Comparison of ENCODE assay signal across 16 cellular contexts in the genomic region with DNA sequence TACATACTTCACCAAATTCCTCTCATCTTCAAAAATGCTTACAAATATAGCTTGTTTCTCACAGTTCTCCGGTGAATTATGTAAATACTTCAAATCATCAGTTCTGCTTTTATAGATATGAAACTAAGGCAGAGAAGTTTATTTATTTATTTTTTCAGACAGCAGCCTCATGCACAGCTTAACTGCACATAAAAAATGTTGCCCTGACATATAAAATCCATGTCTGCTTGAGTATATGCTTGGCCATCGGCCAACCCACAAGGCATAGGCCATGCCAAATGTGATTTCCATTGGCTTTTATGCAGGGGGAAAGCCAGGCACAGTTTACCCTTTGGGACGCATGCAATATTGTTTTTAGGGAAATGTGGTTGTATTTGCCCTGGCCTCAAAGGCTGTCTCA. TPM values are rescaled to one million over a fixed set of nuclear protein-coding genes. Genes with fewer than 3 reads are reported as not detected.
DNase-seq lines count a peak whose midpoint lies in the region; ATAC-seq and TF ChIP-seq lines count a peak whose summit lies in the region.
"Had no signal": no experiment of that assay in that cellular context is flagged by ENCODE, and none has a peak within 500 bp of the region (broad histone marks: within the 10 kb centered on the region; RNA-seq: fewer than 3 reads in every experiment).

No MANE protein-coding gene starts in this region.

- no peaks in the 10 kb centered on the region for H3K4me1 ChIP-seq in naive thymus-derived CD4-positive, alpha-beta T cell (ENCODE audit: control insufficient read depth in 2 of 2, insufficient read depth in 2 of 2, low read length in 2 of 2)
- no peaks in the 10 kb centered on the region for H3K4me1 ChIP-seq in Peyer's patch
- H3K4me1 ChIP-seq: gastrocnemius medialis had no signal

- POLR2A ChIA-PET in activated CD8-positive, alpha-beta T cell treated with anti-CD3 and anti-CD28 coated beads, Interleukin-2, amount 10 ng/mL, durations not matched to agents 7 days and 5 days (lab: Charles Lee), result no interaction called here
- POLR2A ChIA-PET in naive thymus-derived CD4-positive, alpha-beta T cell (lab: Charles Lee), result no interaction called here

- H3K27ac Mint-ChIP-seq in stimulated activated memory B cell treated with anti-CD40 and anti-IgM and Interleukin-4, amounts not matched to agents 10 μg/mL and 1 μg/mL and 100 μg/mL, for 72 hours, result no peak overlapping the region
- H3K27ac Mint-ChIP-seq in activated CD8-positive, alpha-beta T cell treated with anti-CD3 and anti-CD28 coated beads, Interleukin-2, amount 10 ng/mL, durations not matched to agents 7 days and 5 days, result no peak overlapping the region
- H3K27ac Mint-ChIP-seq in naive thymus-derived CD4-positive, alpha-beta T cell, result no peak overlapping the region
- H3K27ac Mint-ChIP-seq: activated CD8-positive, alpha-beta T cell treated with anti-CD3 and anti-CD28 coated beads for 36 hours; IgD-negative memory B cell; immature natural killer cell; stimulated activated naive CD8-positive, alpha-beta T cell treated with anti-CD3 and anti-CD28 coated beads, Interleukin-15, amount 100 ng/mL, for 72 hours had no signal

- ATAC-seq in stimulated activated memory B cell treated with anti-CD40 and anti-IgM and Interleukin-4, amounts not matched to agents 10 μg/mL and 1 μg/mL and 100 μg/mL, for 72 hours, result peak; percentile 27
- no peak for ATAC-seq in activated CD8-positive, alpha-beta T cell treated with anti-CD3 and anti-CD28 coated beads, Interleukin-2, amount 10 ng/mL, durations not matched to agents 7 days and 5 days
- ATAC-seq in naive thymus-derived CD4-positive, alpha-beta T cell, result no peak
- ATAC-seq: activated CD8-positive, alpha-beta T cell treated with anti-CD3 and anti-CD28 coated beads for 36 hours; gastrocnemius medialis; stimulated activated naive CD8-positive, alpha-beta T cell treated with anti-CD3 and anti-CD28 coated beads, Interleukin-15, amount 100 ng/mL, for 72 hours had no signal

- H3K4me1 Mint-ChIP-seq in stimulated activated memory B cell treated with anti-CD40 and anti-IgM and Interleukin-4, amounts not matched to agents 10 μg/mL and 1 μg/mL and 100 μg/mL, for 72 hours, result peaks cover 12% of the 10 kb centered on the region
- H3K4me1 Mint-ChIP-seq in activated CD8-positive, alpha-beta T cell treated with anti-CD3 and anti-CD28 coated beads, Interleukin-2, amount 10 ng/mL, durations not matched to agents 7 days and 5 days (ENCODE audit: low read depth), result peaks cover 6% of the 10 kb centered on the region
- H3K4me1 Mint-ChIP-seq in naive thymus-derived CD4-positive, alpha-beta T cell, result peaks cover 1 to 19% (median 11%) of the 10 kb centered on the region in 7 donors

- CTCF ChIA-PET in activated CD8-positive, alpha-beta T cell treated with anti-CD3 and anti-CD28 coated beads, Interleukin-2, amount 10 ng/mL, durations not matched to agents 7 days and 5 days (lab: Charles Lee), result interaction anchor here (0.9 kb wide), 1 partner anchor 320 kb away, joined by 3 read pairs; no protein-coding TSS in a partner anchor
- CTCF ChIA-PET in naive thymus-derived CD4-positive, alpha-beta T cell (lab: Charles Lee), result no interaction called here

- no peak for TF ChIP-seq POLR2A in Peyer's patch (IDR thresholded peaks at IDR 0.05)

- intact Hi-C loops in naive thymus-derived CD4-positive, alpha-beta T cell (cut with micrococcal nuclease), result no loop called here

- H3K27ac ChIP-seq in naive thymus-derived CD4-positive, alpha-beta T cell (ENCODE audit: low read depth, low read length), result no peak overlapping the region
- no peak overlapping the region for H3K27ac ChIP-seq in Peyer's patch
- H3K27ac ChIP-seq: gastrocnemius medialis had no signal

- no peaks in the 10 kb centered on the region for H3K9me3 ChIP-seq in naive thymus-derived CD4-positive, alpha-beta T cell (ENCODE audit: control insufficient read depth in 2 of 3, low read length in 3 of 3)
- no peaks in the 10 kb centered on the region for H3K9me3 ChIP-seq in Peyer's patch
- H3K9me3 ChIP-seq: gastrocnemius medialis had no signal

- no peak overlapping the region for H3K4me3 Mint-ChIP-seq in stimulated activated memory B cell treated with anti-CD40 and anti-IgM and Interleukin-4, amounts not matched to agents 10 μg/mL and 1 μg/mL and 100 μg/mL, for 72 hours
- H3K4me3 Mint-ChIP-seq in activated CD8-positive, alpha-beta T cell treated with anti-CD3 and anti-CD28 coated beads, Interleukin-2, amount 10 ng/mL, durations not matched to agents 7 days and 5 days, result no peak overlapping the region
- no peak overlapping the region for H3K4me3 Mint-ChIP-seq in naive thymus-derived CD4-positive, alpha-beta T cell
- H3K4me3 Mint-ChIP-seq: activated CD8-positive, alpha-beta T cell treated with anti-CD3 and anti-CD28 coated beads for 36 hours; immature natural killer cell; stimulated activated naive CD8-positive, alpha-beta T cell treated with anti-CD3 and anti-CD28 coated beads, Interleukin-15, amount 100 ng/mL, for 72 hours had no signal

- H3K4me3 ChIP-seq in naive thymus-derived CD4-positive, alpha-beta T cell (ENCODE audit: low read length), result no peak overlapping the region
- H3K4me3 ChIP-seq in Peyer's patch, result no peak overlapping the region
- H3K4me3 ChIP-seq: gastrocnemius medialis had no signal

- H3K27me3 ChIP-seq in naive thymus-derived CD4-positive, alpha-beta T cell (ENCODE audit: control insufficient read depth in 2 of 2, insufficient read depth in 2 of 2, low read length in 2 of 2), result no peaks in the 10 kb centered on the region
- no peaks in the 10 kb centered on the region for H3K27me3 ChIP-seq in Peyer's patch
- H3K27me3 ChIP-seq: gastrocnemius medialis had no signal

- no peaks in the 10 kb centered on the region for H3K36me3 ChIP-seq in naive thymus-derived CD4-positive, alpha-beta T cell (ENCODE audit: control insufficient read depth in 2 of 3, insufficient read depth in 3 of 3, low read length in 3 of 3)
- no peaks in the 10 kb centered on the region for H3K36me3 ChIP-seq in Peyer's patch
- H3K36me3 ChIP-seq: gastrocnemius medialis had no signal

- TF ChIP-seq CTCF in Peyer's patch (IDR thresholded peaks at IDR 0.05), result no peak

- H3K36me3 Mint-ChIP-seq in stimulated activated memory B cell treated with anti-CD40 and anti-IgM and Interleukin-4, amounts not matched to agents 10 μg/mL and 1 μg/mL and 100 μg/mL, for 72 hours, result no peaks in the 10 kb centered on the region
- H3K36me3 Mint-ChIP-seq in activated CD8-positive, alpha-beta T cell treated with anti-CD3 and anti-CD28 coated beads, Interleukin-2, amount 10 ng/mL, durations not matched to agents 7 days and 5 days (ENCODE audit: low read depth), result no peaks in the 10 kb centered on the region
- peaks cover 0 to 5% (median 3%) of the 10 kb centered on the region in 5 donors for H3K36me3 Mint-ChIP-seq in naive thymus-derived CD4-positive, alpha-beta T cell

- peak; percentile 38 for DNase-seq in NCI-H345 (lab: John Stamatoyannopoulos, UW)
- DNase-seq in NCI-H345 treated with DMSO at 0.1 percent for 48 hours (lab: John Stamatoyannopoulos, UW; ENCODE audit: unreplicated experiment), result no peak
- DNase-seq in NCI-H69 (lab: John Stamatoyannopoulos, UW), result peak; percentile 36
- DNase-seq in fibroblast of peridontal ligament (ENCODE audit: extremely low read depth), result peak; percentile 64
- no peak for DNase-seq in activated CD8-positive, alpha-beta T cell treated with anti-CD3 and anti-CD28 coated beads, Interleukin-2, amount 10 ng/mL, durations not matched to agents 7 days and 5 days
- DNase-seq in naive thymus-derived CD4-positive, alpha-beta T cell, result no peak
- no peak for DNase-seq in Peyer's patch
- DNase-seq: ACHN; activated CD8-positive, alpha-beta T cell treated with anti-CD3 and anti-CD28 coated beads for 36 hours; effector memory CD4-positive, alpha-beta T cell; gastrocnemius medialis; immature natural killer cell; NCI-H1694 treated with DMSO at 0.1 percent for 48 hours; stimulated activated naive CD8-positive, alpha-beta T cell treated with anti-CD3 and anti-CD28 coated beads, Interleukin-15, amount 100 ng/mL, for 72 hours had no signal

- H3K9me3 Mint-ChIP-seq in stimulated activated memory B cell treated with anti-CD40 and anti-IgM and Interleukin-4, amounts not matched to agents 10 μg/mL and 1 μg/mL and 100 μg/mL, for 72 hours, result no peaks in the 10 kb centered on the region
- H3K9me3 Mint-ChIP-seq in activated CD8-positive, alpha-beta T cell treated with anti-CD3 and anti-CD28 coated beads, Interleukin-2, amount 10 ng/mL, durations not matched to agents 7 days and 5 days (ENCODE audit: insufficient read depth), result no peaks in the 10 kb centered on the region
- H3K9me3 Mint-ChIP-seq in naive thymus-derived CD4-positive, alpha-beta T cell, result no peaks in the 10 kb centered on the region
- H3K9me3 Mint-ChIP-seq: activated CD8-positive, alpha-beta T cell treated with anti-CD3 and anti-CD28 coated beads for 36 hours; IgD-negative memory B cell; immature natural killer cell; stimulated activated naive CD8-positive, alpha-beta T cell treated with anti-CD3 and anti-CD28 coated beads, Interleukin-15, amount 100 ng/mL, for 72 hours had no signal

- no peaks in the 10 kb centered on the region for H3K27me3 Mint-ChIP-seq in stimulated activated memory B cell treated with anti-CD40 and anti-IgM and Interleukin-4, amounts not matched to agents 10 μg/mL and 1 μg/mL and 100 μg/mL, for 72 hours
- H3K27me3 Mint-ChIP-seq in activated CD8-positive, alpha-beta T cell treated with anti-CD3 and anti-CD28 coated beads, Interleukin-2, amount 10 ng/mL, durations not matched to agents 7 days and 5 days (ENCODE audit: low read depth), result no peaks in the 10 kb centered on the region
- no peaks in the 10 kb centered on the region for H3K27me3 Mint-ChIP-seq in naive thymus-derived CD4-positive, alpha-beta T cell
- H3K27me3 Mint-ChIP-seq: activated CD8-positive, alpha-beta T cell treated with anti-CD3 and anti-CD28 coated beads for 36 hours; IgD-negative memory B cell had no signal

RNA-seq across cellular contexts. Expression of a gene that starts 57.3 kb away (rescaled TPM):
- total RNA-seq in activated CD8-positive, alpha-beta T cell treated with anti-CD3 and anti-CD28 coated beads, Interleukin-2, amount 10 ng/mL, durations not matched to agents 7 days and 5 days, result 10 to 100 TPM; 22.4 to 23.1 TPM
- total RNA-seq in naive thymus-derived CD4-positive, alpha-beta T cell, result 10 to 100 TPM; 15.0 to 42.2 (median 23.2) TPM
- polyA plus RNA-seq in naive thymus-derived CD4-positive, alpha-beta T cell, result 10 to 100 TPM; 10.0 to 18.8 TPM
- total RNA-seq in Peyer's patch, result 10 to 100 TPM; 39.8 to 99.0 (median 49.3) TPM

Comparison
In these comparisons a context has a peak if more than half of its experiments do, and no peak if none do; other contexts are left out.
1. DNase-seq: peak in NCI-H345 (single experiment), NCI-H69 (single experiment) and fibroblast of peridontal ligament (single experiment); none in NCI-H345 treated with DMSO at 0.1 percent for 48 hours (single experiment), activated CD8-positive, alpha-beta T cell treated with anti-CD3 and anti-CD28 coated beads, Interleukin-2, amount 10 ng/mL, durations not matched to agents 7 days and 5 days (single experiment), naive thymus-derived CD4-positive, alpha-beta T cell (0 of 9) and Peyer's patch (0 of 3).